Comparison of ENCODE assay signal across 23 cellular contexts in genomic region chr6:34342247-34342646, GRCh38.
"Had no signal": no experiment of that assay in that cellular context is flagged by ENCODE, and none has a peak within 500 bp of the region (broad histone marks: within the 10 kb centered on the region; RNA-seq: fewer than 3 reads in every experiment).

No MANE protein-coding gene starts in this region.

- DNase-seq: activated CD4-positive, alpha-beta memory T cell treated with anti-CD3 and anti-CD28 coated beads for 36 hours; activated CD4-positive, alpha-beta T cell treated with anti-CD3 and anti-CD28 coated beads, Interleukin-2, amount 10 ng/mL, durations not matched to agents 24 days and 14 days; activated CD8-positive, alpha-beta memory T cell treated with anti-CD3 and anti-CD28 coated beads, Interleukin-2, amount 50 U/mL, for 4 hours; activated naive CD8-positive, alpha-beta T cell treated with anti-CD3 and anti-CD28 coated beads, Interleukin-2, amount 50 U/mL, for 24 hours; activated T-cell treated with anti-CD3 and anti-CD28 coated beads, Interleukin-2, amount 50 U/mL, for 1 hour; amygdala; cortex of kidney; foreskin keratinocyte; left lung; occipital lobe; stimulated activated CD4-positive, alpha-beta T cell treated with anti-CD3 and anti-CD28 coated beads, Interleukin-12 subunit alpha, Interleukin-12 subunit beta, amount 100 ng/mL, for 4 hours; stimulated activated CD4-positive, alpha-beta T cell treated with anti-CD3 and anti-CD28 coated beads, Interleukin-4, amount 100 ng/mL, for 1 hour; stimulated activated naive CD8-positive, alpha-beta T cell treated with anti-CD3 and anti-CD28 coated beads, Interleukin-15, amount 100 ng/mL, for 72 hours; substantia nigra; SW 1271; T-helper 9 cell; upper lobe of right lung; WERI-Rb-1 had no signal

- H3K27me3 Mint-ChIP-seq: activated CD4-positive, alpha-beta memory T cell treated with anti-CD3 and anti-CD28 coated beads for 36 hours; activated CD4-positive, alpha-beta T cell treated with anti-CD3 and anti-CD28 coated beads, Interleukin-2, amount 10 ng/mL, durations not matched to agents 24 days and 14 days; activated naive CD4-positive, alpha-beta T cell treated with anti-CD3 and anti-CD28 coated beads, Interleukin-2, amount 50 U/mL, for 24 hours; activated naive CD8-positive, alpha-beta T cell treated with anti-CD3 and anti-CD28 coated beads, Interleukin-2, amount 50 U/mL, for 24 hours; stimulated activated naive CD8-positive, alpha-beta T cell treated with anti-CD3 and anti-CD28 coated beads, Interleukin-15, amount 100 ng/mL, for 72 hours had no signal

- H3K9me3 Mint-ChIP-seq: activated CD4-positive, alpha-beta memory T cell treated with anti-CD3 and anti-CD28 coated beads for 36 hours; activated CD4-positive, alpha-beta T cell treated with anti-CD3 and anti-CD28 coated beads, Interleukin-2, amount 10 ng/mL, durations not matched to agents 24 days and 14 days; activated naive CD4-positive, alpha-beta T cell treated with anti-CD3 and anti-CD28 coated beads, Interleukin-2, amount 50 U/mL, for 24 hours; activated naive CD8-positive, alpha-beta T cell treated with anti-CD3 and anti-CD28 coated beads, Interleukin-2, amount 50 U/mL, for 24 hours; neural crest cell; stimulated activated naive CD8-positive, alpha-beta T cell treated with anti-CD3 and anti-CD28 coated beads, Interleukin-15, amount 100 ng/mL, for 72 hours; T-helper 1 cell treated with Interleukin-12 subunit alpha and Interleukin-12 subunit beta and Interleukin-4 antibody, amounts not matched to agents 30 μg/mL and 1 μg/mL, for 36 hours had no signal

- ATAC-seq: activated CD4-positive, CD25-positive, alpha-beta regulatory T cell treated with anti-CD3 and anti-CD28 coated beads, Interleukin-2, amount 50 U/mL, for 24 hours; activated naive CD8-positive, alpha-beta T cell treated with anti-CD3 and anti-CD28 coated beads, Interleukin-2, amount 50 U/mL, for 24 hours; foreskin keratinocyte; stimulated activated naive CD8-positive, alpha-beta T cell treated with anti-CD3 and anti-CD28 coated beads, Interleukin-15, amount 100 ng/mL, for 72 hours had no signal

- H3K4me3 Mint-ChIP-seq: activated CD4-positive, alpha-beta memory T cell treated with anti-CD3 and anti-CD28 coated beads for 36 hours; activated CD4-positive, alpha-beta T cell treated with anti-CD3 and anti-CD28 coated beads, Interleukin-2, amount 10 ng/mL, durations not matched to agents 24 days and 14 days; activated naive CD4-positive, alpha-beta T cell treated with anti-CD3 and anti-CD28 coated beads, Interleukin-2, amount 50 U/mL, for 24 hours; activated naive CD8-positive, alpha-beta T cell treated with anti-CD3 and anti-CD28 coated beads, Interleukin-2, amount 50 U/mL, for 24 hours; activated T-helper 1 cell treated with anti-CD3 and anti-CD28 coated beads, Interleukin-12 subunit alpha, Interleukin-12 subunit beta, Interleukin-2, Interleukin-4 antibody, amounts not matched to agents 30 ng/mL and 10 ng/mL and 1 ng/mL, durations not matched to agents 14 hours and 24 hours and 36 hours; neural crest cell; stimulated activated naive CD8-positive, alpha-beta T cell treated with anti-CD3 and anti-CD28 coated beads, Interleukin-15, amount 100 ng/mL, for 72 hours; T-helper 1 cell treated with Interleukin-12 subunit alpha and Interleukin-12 subunit beta and Interleukin-4 antibody, amounts not matched to agents 30 μg/mL and 1 μg/mL, for 36 hours had no signal

- H3K27ac Mint-ChIP-seq: activated CD4-positive, alpha-beta memory T cell treated with anti-CD3 and anti-CD28 coated beads for 36 hours; activated CD4-positive, alpha-beta T cell treated with anti-CD3 and anti-CD28 coated beads, Interleukin-2, amount 10 ng/mL, durations not matched to agents 24 days and 14 days; activated naive CD4-positive, alpha-beta T cell treated with anti-CD3 and anti-CD28 coated beads, Interleukin-2, amount 50 U/mL, for 24 hours; activated naive CD8-positive, alpha-beta T cell treated with anti-CD3 and anti-CD28 coated beads, Interleukin-2, amount 50 U/mL, for 24 hours; activated T-helper 1 cell treated with anti-CD3 and anti-CD28 coated beads, Interleukin-12 subunit alpha, Interleukin-12 subunit beta, Interleukin-2, Interleukin-4 antibody, amounts not matched to agents 30 ng/mL and 10 ng/mL and 1 ng/mL, durations not matched to agents 14 hours and 24 hours and 36 hours; stimulated activated naive CD8-positive, alpha-beta T cell treated with anti-CD3 and anti-CD28 coated beads, Interleukin-15, amount 100 ng/mL, for 72 hours; T-helper 1 cell treated with Interleukin-12 subunit alpha and Interleukin-12 subunit beta and Interleukin-4 antibody, amounts not matched to agents 30 μg/mL and 1 μg/mL, for 36 hours had no signal
